In the genomic region with DNA sequence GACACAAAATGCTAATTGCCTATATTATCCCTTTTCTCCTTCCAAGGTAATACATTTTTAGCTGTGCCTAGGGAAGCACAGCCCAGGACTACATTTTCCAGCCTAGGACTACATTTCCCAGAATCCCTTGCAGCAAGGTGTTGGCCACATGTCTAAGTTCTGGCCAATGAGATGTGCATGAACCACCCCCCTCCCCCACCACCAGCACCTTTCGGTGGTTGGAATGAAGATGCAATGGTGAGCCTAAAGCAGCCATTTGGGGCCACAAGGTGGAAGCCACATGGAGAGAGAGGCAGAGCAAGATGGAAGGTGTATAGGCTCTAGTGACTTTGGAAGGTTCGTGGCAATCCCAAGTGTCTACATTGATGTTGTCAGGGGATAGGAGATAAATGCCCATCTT, we compare ENCODE assay signal across 8 cellular contexts. TPM values are rescaled to one million over a fixed set of nuclear protein-coding genes. Genes with fewer than 3 reads are reported as not detected.
DNase-seq lines count a peak whose midpoint lies in the region; ATAC-seq, FAIRE-seq and TF ChIP-seq lines count a peak whose summit lies in the region.

No MANE protein-coding gene starts in this region.

- H3K27ac ChIP-seq in breast epithelium: no peak overlapping the region

- H3K9me3 Mint-ChIP-seq in MCF 10A (ENCODE audit: unreplicated experiment) (peaks cover 8% of the 10 kb centered on the region), type B pancreatic cell (no peaks in the 10 kb centered on the region)

- H3K4me3 Mint-ChIP-seq in MCF 10A (ENCODE audit: unreplicated experiment) (no peak overlapping the region), type B pancreatic cell (no peak overlapping the region)

- no peak for ATAC-seq in omental fat pad (ENCODE audit: low FRiP score)

- H3K4me3 ChIP-seq in breast epithelium: no peak overlapping the region
- H3K4me3 ChIP-seq in bronchial epithelial cell (ENCODE audit: low read depth, low read length): no peak overlapping the region

- H3K36me3 Mint-ChIP-seq in MCF 10A (ENCODE audit: insufficient read depth, unreplicated experiment) (no peaks in the 10 kb centered on the region), type B pancreatic cell (no peaks in the 10 kb centered on the region)

- no peaks in the 10 kb centered on the region for H3K36me3 ChIP-seq in breast epithelium
- no peaks in the 10 kb centered on the region for H3K36me3 ChIP-seq in bronchial epithelial cell (ENCODE audit: control insufficient read depth, insufficient read depth, low read length)

- DNase-seq in MCF 10A (ENCODE audit: unreplicated experiment) (peak; percentile 65), breast epithelium (ENCODE audit: low spot score in 2 of 2) (no peak), NCI-H774 (lab: John Stamatoyannopoulos, UW) (peak; percentile 7), bronchial epithelial cell (ENCODE audit: low read depth) (peak; percentile 59), omental fat pad (ENCODE audit: low spot score) (no peak), type B pancreatic cell (ENCODE audit: extremely low spot score, unreplicated experiment) (no peak), NCI-H1105 (lab: John Stamatoyannopoulos, UW) (no peak)
- DNase-seq in stimulated activated CD4-positive, alpha-beta T cell treated with anti-CD3 and anti-CD28 coated beads, TNF-alpha, amount 100 ng/mL, for 48 hours (ENCODE audit: low read depth in 3 of 3): peak in 2 of 3 donors; percentile 14 to 30

- no peak for TF ChIP-seq CTCF in MCF 10A (IDR thresholded peaks at IDR 0.05; ENCODE audit: unreplicated experiment)
- TF ChIP-seq CTCF in breast epithelium (IDR thresholded peaks at IDR 0.05): no peak
- TF ChIP-seq CTCF in bronchial epithelial cell (IDR thresholded peaks at IDR 0.05; ENCODE audit: insufficient read depth, low read length, severe bottlenecking): no peak
- no peak for TF ChIP-seq CTCF in omental fat pad (IDR thresholded peaks at IDR 0.05)
- no peak for TF ChIP-seq CTCF in type B pancreatic cell (conservative IDR thresholded peaks at IDR 0.05)

- H3K27ac Mint-ChIP-seq in MCF 10A (ENCODE audit: low read depth, unreplicated experiment) (no peak overlapping the region), type B pancreatic cell (no peak overlapping the region)

- H3K4me1 Mint-ChIP-seq in MCF 10A (ENCODE audit: insufficient read depth, unreplicated experiment): peaks cover 5% of the 10 kb centered on the region
- H3K4me1 Mint-ChIP-seq in type B pancreatic cell (ENCODE audit: unreplicated experiment): no peaks in the 10 kb centered on the region

- intact Hi-C loops in MCF 10A (cut with micrococcal nuclease): no loop called here
- intact Hi-C loops in breast epithelium (cut with DNase I; ENCODE audit: low total_unique reads): no loop called here

- peaks cover 0 to 4% of the 10 kb centered on the region in 2 donors for H3K27me3 ChIP-seq in breast epithelium
- H3K27me3 ChIP-seq in bronchial epithelial cell (ENCODE audit: control insufficient read depth, insufficient read depth, low read length): no peaks in the 10 kb centered on the region

- H3K4me1 ChIP-seq in breast epithelium: no peaks in the 10 kb centered on the region

- peaks cover 27% of the 10 kb centered on the region for H3K27me3 Mint-ChIP-seq in MCF 10A (ENCODE audit: insufficient read depth, unreplicated experiment)
- peaks cover 20% of the 10 kb centered on the region for H3K27me3 Mint-ChIP-seq in type B pancreatic cell

- CTCF ChIA-PET in MCF 10A (lab: Yijun Ruan, JAX): no interaction called here

- BruUV-seq in MCF 10A (replicated peaks; lab: Mats Ljungman, UMichigan): no TSS peak

- POLR2A ChIA-PET in MCF 10A (lab: Yijun Ruan, JAX): no interaction called here

- no peaks in the 10 kb centered on the region for H3K9me3 ChIP-seq in breast epithelium

- TF ChIP-seq POLR2A in breast epithelium (IDR thresholded peaks at IDR 0.05): no peak

- peak; percentile 40 for FAIRE-seq in bronchial epithelial cell (lab: Jason Lieb, UNC)

RNA-seq across cellular contexts. Expression of gene UNC13A, which starts 16.2 kb away (rescaled TPM):
- total RNA-seq in MCF 10A (2022) (0.15 and 0.21 TPM in 2 replicates), breast epithelium (under 1 TPM in 2 of 3 donors, not detected in 1; under 0.01 to 0.15 TPM), bronchial epithelial cell (under 0.01 TPM in 1 of 2 replicates, not detected in the other), omental fat pad (under 1 TPM; 0.09 to 0.24 (median 0.14) TPM), type B pancreatic cell (ENCODE audit: low replicate concordance) (4.3 and 6.2 TPM in 2 replicates)

RNA-seq across cellular contexts. Expression of gene MAP1S, which starts 47.4 kb away (rescaled TPM):
- total RNA-seq in MCF 10A (2022): 47.1 and 58.3 TPM in 2 replicates
- total RNA-seq in breast epithelium: 10 to 100 TPM; 11.2 to 17.4 (median 15.4) TPM
- 3.7 and 15.9 TPM in 2 replicates for total RNA-seq in bronchial epithelial cell
- 10 to 100 TPM; 19.4 to 35.9 (median 23.8) TPM for total RNA-seq in omental fat pad
- total RNA-seq in type B pancreatic cell (ENCODE audit: low replicate concordance): 87.1 and 93.6 TPM in 2 replicates

Comparison
In these comparisons a context has a peak if more than half of its experiments do, and no peak if none do; other contexts are left out.
1. DNase-seq: peak in MCF 10A (single experiment), NCI-H774 (single experiment), bronchial epithelial cell (single experiment) and stimulated activated CD4-positive, alpha-beta T cell treated with anti-CD3 and anti-CD28 coated beads, TNF-alpha, amount 100 ng/mL, for 48 hours (2 of 3); none in breast epithelium (0 of 2), omental fat pad (single experiment), type B pancreatic cell (single experiment) and NCI-H1105 (single experiment).